1 cellular context compared by ENCODE assay signal in the genomic region with DNA sequence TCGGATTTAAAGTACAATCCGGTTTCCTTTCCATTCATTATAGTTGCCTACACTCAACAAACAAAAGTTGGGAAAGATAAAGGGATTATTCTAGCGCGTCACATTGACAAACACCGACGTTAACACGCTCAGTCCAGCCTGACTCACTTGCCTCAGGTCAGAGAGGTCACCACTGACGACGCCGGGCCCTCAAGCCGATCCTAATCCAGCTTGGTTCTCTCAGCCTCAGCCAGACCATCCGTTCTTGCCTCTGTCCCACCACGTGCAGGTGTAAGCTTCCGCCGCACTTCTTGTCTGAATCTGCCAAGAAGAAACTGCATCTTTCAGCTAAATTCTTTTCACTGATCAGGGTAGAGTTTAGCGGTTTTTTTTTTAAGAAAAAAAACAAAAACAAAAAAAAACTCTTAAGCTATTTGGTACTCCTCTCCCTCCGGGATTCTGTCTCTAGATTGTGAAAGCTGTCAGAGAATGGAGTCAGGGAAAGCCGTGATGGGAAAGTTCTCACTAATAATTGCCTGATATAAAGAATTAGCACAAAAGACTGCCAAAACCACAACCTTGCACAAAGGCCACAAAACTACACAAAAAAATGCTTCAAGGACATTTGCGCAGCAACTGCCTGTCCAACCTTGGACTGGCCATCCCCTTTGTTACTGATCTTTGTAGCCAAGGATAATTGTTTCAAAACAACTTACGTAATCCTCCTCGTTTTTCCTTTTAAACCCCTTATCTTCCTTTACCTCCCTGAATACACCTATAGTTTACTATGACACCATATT.
TF ChIP-seq lines count a peak whose summit lies in the region.

No MANE protein-coding gene starts in this region.

TF ChIP-seq in neural cell, 6 proteins besides CTCF, POLR2A, EP300 and RAD21:
- TF ChIP-seq SMC3 (conservative IDR thresholded peaks at IDR 0.05; ENCODE audit: poor library complexity): no peak
- TF ChIP-seq MXI1 (conservative IDR thresholded peaks at IDR 0.05; ENCODE audit: poor library complexity, severe bottlenecking): no peak
